In the genomic region with DNA sequence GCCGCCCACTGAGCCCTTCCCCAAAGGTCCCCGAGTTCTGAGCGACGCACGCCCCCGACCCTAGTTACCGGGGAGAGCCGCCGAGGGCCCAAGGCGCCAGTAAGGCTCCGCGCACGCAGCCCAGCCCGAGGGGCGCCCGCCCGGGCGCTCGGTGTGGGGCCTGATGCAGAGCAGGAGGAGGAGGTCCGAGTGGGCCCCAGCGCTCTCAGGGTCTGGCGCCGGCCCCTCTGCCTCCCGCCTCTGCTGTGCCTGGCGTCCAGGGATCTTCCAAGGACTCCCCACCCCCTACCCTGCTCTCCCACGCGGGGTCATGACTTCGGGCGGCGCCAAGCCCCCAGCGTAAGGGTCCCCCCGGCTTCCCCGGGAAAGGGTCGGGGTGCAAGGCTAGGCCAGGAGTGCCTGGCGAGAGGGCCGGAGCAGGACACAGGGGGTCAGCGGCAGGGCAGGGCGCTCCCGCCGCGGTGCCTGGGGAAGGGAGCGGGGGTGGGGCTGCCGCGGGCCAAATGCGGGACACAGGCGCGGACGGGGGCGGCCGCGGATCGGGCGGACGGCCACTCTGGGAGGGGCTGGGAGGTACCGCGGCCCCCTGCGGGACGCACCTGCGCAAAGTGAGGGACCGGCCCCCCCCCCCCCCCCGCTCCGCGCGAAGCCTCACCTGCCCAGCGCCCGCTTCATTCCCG, we compare ENCODE assay signal across 8 cellular contexts. TPM values are rescaled to one million over a fixed set of nuclear protein-coding genes. Genes with fewer than 3 reads are reported as not detected.
DNase-seq lines count a peak whose midpoint lies in the region; ATAC-seq and TF ChIP-seq lines count a peak whose summit lies in the region.

No MANE protein-coding gene starts in this region.

- peak; percentile 28 for ATAC-seq in GM19372 (IDR thresholded peaks at IDR 0.05; ENCODE audit: low read depth, unreplicated experiment)
- ATAC-seq in HG03432 (IDR thresholded peaks at IDR 0.05; ENCODE audit: unreplicated experiment) = peak; percentile 35

- H3K27ac ChIP-seq in SJCRH30 (peak overlapping the region; percentile 65), skin epidermis (peak overlapping the region; percentile 41 to 92 (median 83))

- in situ Hi-C loops in astrocyte of the spinal cord (cut with HindIII; ENCODE audit: low sequenced_read_pairs) = no loop called here

- no peaks in the 10 kb centered on the region for H3K9me3 ChIP-seq in SJCRH30 (replicated peaks)
- no peaks in the 10 kb centered on the region for H3K9me3 ChIP-seq in iPS-18c (ENCODE audit: control insufficient read depth, insufficient read depth, low read length)

- H3K4me3 ChIP-seq in SJCRH30 (peak overlapping the region; percentile 99), astrocyte of the spinal cord (ENCODE audit: low read depth, low read length) (peak overlapping the region; percentile 76), iPS-18c (ENCODE audit: insufficient read depth, low read depth, low read length) (peak overlapping the region; percentile 89), skin epidermis (peak overlapping the region; percentile 67 to 95 (median 83))

- no peak for TF ChIP-seq CTCF in astrocyte of the spinal cord (IDR thresholded peaks at IDR 0.05; ENCODE audit: low read depth, low read length)

- H3K36me3 ChIP-seq in SJCRH30 = peaks cover 6% of the 10 kb centered on the region; the same call in 1 of the 2 replicates

- H3K27me3 ChIP-seq in SJCRH30 = no peaks in the 10 kb centered on the region

- peaks cover 3% of the 10 kb centered on the region; the same call in 1 of the 2 replicates for H3K4me1 ChIP-seq in SJCRH30

- DNase-seq in C1 segment of cervical spinal cord (lab: John Stamatoyannopoulos, UW) (peak in 8 of 14 donors; percentile 26 to 73 (median 54)), SJCRH30 (peak; percentile 54 to 59), astrocyte of the spinal cord (ENCODE audit: low read depth, low spot score) (no peak), NCI-H1694 (lab: John Stamatoyannopoulos, UW) (no peak)

RNA-seq across cellular contexts. Expression of gene ABHD12, which starts 0.6 kb away (rescaled TPM):
- 33.2 and 33.8 TPM in 2 replicates for total RNA-seq in SJCRH30 (2014; rRNA removed; shearing (Covaris generic))

RNA-seq across cellular contexts. Expression of gene GINS1, which starts 17.5 kb away (rescaled TPM):
- total RNA-seq in SJCRH30 (2014; rRNA removed; shearing (Covaris generic)) = 76.4 and 85.0 TPM in 2 replicates

Comparison
In these comparisons a context has a peak if more than half of its experiments do, and no peak if none do; other contexts are left out.
1. DNase-seq: peak in C1 segment of cervical spinal cord (8 of 14) and SJCRH30 (2 of 2); none in astrocyte of the spinal cord (single experiment) and NCI-H1694 (single experiment).
2. Peak in every context shown above with its lines, with median percentiles within 50 percentile points of each other: H3K4me3 ChIP-seq.